8 cellular contexts compared by ENCODE assay signal in genomic region chr9:128098017-128098935, GRCh38. TPM values are rescaled to one million over a fixed set of nuclear protein-coding genes. Genes with fewer than 3 reads are reported as not detected.
DNase-seq lines count a peak whose midpoint lies in the region; ATAC-seq and TF ChIP-seq lines count a peak whose summit lies in the region.

No MANE protein-coding gene starts in this region.

- H3K9me2 ChIP-seq in HCT116 (ENCODE audit: insufficient read depth): no peaks in the 10 kb centered on the region

- no peak for TF ChIP-seq RAD21 in HCT116 (IDR thresholded peaks at IDR 0.05; ENCODE audit: low read depth)

- DNase-seq in HCT116 (ENCODE audit: low read depth, low spot score): peak; percentile 92
- peak; percentile 71 to 88 for DNase-seq in NCI-H526 (lab: John Stamatoyannopoulos, UW)
- peak; percentile 33 to 43 for DNase-seq in activated CD8-positive, alpha-beta memory T cell treated with anti-CD3 and anti-CD28 coated beads for 4 hours (ENCODE audit: low read depth in 2 of 2)
- DNase-seq in effector memory CD8-positive, alpha-beta T cell: no peak
- DNase-seq in lung (ENCODE audit: low spot score): peak; percentile 95
- peak; percentile 36 to 57 for DNase-seq in stimulated activated CD4-positive, alpha-beta T cell treated with anti-CD3 and anti-CD28 coated beads, Interleukin-4, amount 100 ng/mL, for 48 hours (ENCODE audit: low read depth in 2 of 2)
- DNase-seq in GM13976 (ENCODE audit: low spot score): no peak

- peak overlapping the region; percentile 57 to 60 for H3K27ac Mint-ChIP-seq in effector memory CD8-positive, alpha-beta T cell

- intact Hi-C loops in HCT116 (cut with micrococcal nuclease): no loop called here

- H3K4me1 ChIP-seq in HCT116 (ENCODE audit: control insufficient read depth in 1 of 2, insufficient read depth in 2 of 2, low read length in 2 of 2) (peaks cover 32 to 56% of the 10 kb centered on the region in 2 experiments), lung (ENCODE audit: control insufficient read depth in 2 of 2, insufficient read depth in 2 of 2, low read length in 2 of 2) (peaks cover 26 to 28% of the 10 kb centered on the region in 2 donors)

- TF ChIP-seq CTCF in HCT116 (IDR thresholded peaks at IDR 0.05 in 2 of 3, conservative IDR thresholded peaks at IDR 0.05 in 1 of 3; ENCODE audit: borderline replicate concordance in 1 of 3, insufficient read depth in 1 of 3, low read depth in 2 of 3, low read length in 2 of 3): no peak
- no peak for TF ChIP-seq CTCF in lung (IDR thresholded peaks at IDR 0.05; ENCODE audit: control extremely low read depth, extremely low read depth)
- no peak for TF ChIP-seq CTCF in GM13976 (IDR thresholded peaks at IDR 0.05; ENCODE audit: borderline replicate concordance, control extremely low read depth, extremely low read depth, insufficient read depth, missing control alignments)

- no peaks in the 10 kb centered on the region for H3K9me3 Mint-ChIP-seq in effector memory CD8-positive, alpha-beta T cell

- POLR2A ChIA-PET in HCT116 (lab: Charles Lee): interaction anchor here (0.7 to 1.7 kb wide), 5 partner anchors 10 to 156 kb away, joined by 3 to 6 read pairs (median 3); no protein-coding TSS in a partner anchor

- H3K27ac ChIP-seq in HCT116 (ENCODE audit: low read depth, low read length): peak overlapping the region; percentile 57
- peak overlapping the region; percentile 95 to 98 for H3K27ac ChIP-seq in lung (ENCODE audit: low read depth in 1 of 2, low read length in 1 of 2)

- RAD21 ChIA-PET in HCT116 (lab: Charles Lee; ENCODE audit: low non-redundant PET in 1 of 2, low total read pairs in 2 of 2, uncharacterized antibody in 2 of 2, unreplicated experiment in 2 of 2): interaction anchor here in 1 of 2 experiments (0.7 to 1.3 kb wide), 3 partner anchors 20 to 46 kb away, joined by 3 to 4 read pairs (median 3); no protein-coding TSS in a partner anchor

- no peak overlapping the region for H2AFZ ChIP-seq in HCT116 (ENCODE audit: low read depth, low read length, poor library complexity, severe bottlenecking)

- 12 to 28% methylated on average over 28 of the region's 28 CpGs for WGBS in lung, 2 donors

- no peaks in the 10 kb centered on the region; the same call in 1 of the 2 replicates for H4K20me1 ChIP-seq in HCT116 (ENCODE audit: insufficient read depth)

- peaks cover 64% of the 10 kb centered on the region for H3K79me2 ChIP-seq in HCT116 (ENCODE audit: insufficient read depth, low read length)

- BruUV-seq in HCT116 (replicated peaks; lab: Mats Ljungman, UMichigan): TSS peak; percentile 77

- TF ChIP-seq POLR2A in HCT116 (IDR thresholded peaks at IDR 0.05; ENCODE audit: borderline replicate concordance, extremely low read depth, insufficient read depth, insufficient read length): no peak

- H3K4me2 ChIP-seq in HCT116 (ENCODE audit: low read length): peak overlapping the region; percentile 90

- ATAC-seq in HCT116 (peak; percentile 90), lung (ENCODE audit: insufficient read depth, low FRiP score) (peak; percentile 45), GM18868 (IDR thresholded peaks at IDR 0.05; ENCODE audit: unreplicated experiment) (no peak)
- ATAC-seq in effector memory CD8-positive, alpha-beta T cell (replicated peaks): peak; percentile 40

- H3K4me3 Mint-ChIP-seq in effector memory CD8-positive, alpha-beta T cell: no peak overlapping the region

- H3K9me3 ChIP-seq in HCT116 (ENCODE audit: control insufficient read depth in 1 of 2, insufficient read depth in 1 of 2, low read depth in 1 of 2, low read length in 2 of 2): no peaks in the 10 kb centered on the region
- H3K9me3 ChIP-seq in lung (ENCODE audit: control insufficient read depth in 2 of 2, insufficient read depth in 1 of 2, low read length in 1 of 2): no peaks in the 10 kb centered on the region

- in situ Hi-C loops in GM13976 (cut with MboI; ENCODE audit: low sequenced_read_pairs, unreplicated experiment): no loop called here

- peak overlapping the region; percentile 78 for H3K9ac ChIP-seq in HCT116 (ENCODE audit: low read length)

- H3K4me3 ChIP-seq in HCT116 (replicated peaks in 1 of 2; ENCODE audit: low read depth in 1 of 2, low read length in 2 of 2) (peak overlapping the region; percentile 49 to 68), lung (peak overlapping the region; percentile 66)

- H3K27me3 Mint-ChIP-seq in effector memory CD8-positive, alpha-beta T cell: no peaks in the 10 kb centered on the region

- no peaks in the 10 kb centered on the region for H3K27me3 ChIP-seq in HCT116 (ENCODE audit: insufficient read depth, low read length)
- no peaks in the 10 kb centered on the region for H3K27me3 ChIP-seq in lung (ENCODE audit: control insufficient read depth, insufficient read depth)

- peaks cover 35 to 41% of the 10 kb centered on the region in 2 donors for H3K4me1 Mint-ChIP-seq in effector memory CD8-positive, alpha-beta T cell (ENCODE audit: low read depth in 2 of 2)

- H3K36me3 Mint-ChIP-seq in effector memory CD8-positive, alpha-beta T cell (ENCODE audit: insufficient read depth): peaks cover 25% of the 10 kb centered on the region

- H3K36me3 ChIP-seq in HCT116 (ENCODE audit: control insufficient read depth in 1 of 2, insufficient read depth in 2 of 2, low read length in 2 of 2) (peaks cover 5 to 11% of the 10 kb centered on the region in 2 experiments; a peak in 3 of 4 replicates), lung (ENCODE audit: control insufficient read depth in 2 of 2, insufficient read depth in 2 of 2, low read length in 2 of 2) (peaks cover 5 to 26% of the 10 kb centered on the region in 2 donors)

- CTCF ChIA-PET in HCT116 (lab: Charles Lee): interaction anchor here (0.7 to 1.5 kb wide), 3 partner anchors 16 to 26 kb away, joined by 4 to 11 read pairs (median 4); no protein-coding TSS in a partner anchor

TF ChIP-seq in HCT116, 20 proteins besides CTCF, POLR2A, EP300 and RAD21 (continues in another document):
- TF ChIP-seq POLR2AphosphoS5 (IDR thresholded peaks at IDR 0.05; ENCODE audit: low read depth, low read length): peak; percentile 74
- TF ChIP-seq EZH2 (IDR thresholded peaks at IDR 0.05): no peak
- TF ChIP-seq, protein P1, sequence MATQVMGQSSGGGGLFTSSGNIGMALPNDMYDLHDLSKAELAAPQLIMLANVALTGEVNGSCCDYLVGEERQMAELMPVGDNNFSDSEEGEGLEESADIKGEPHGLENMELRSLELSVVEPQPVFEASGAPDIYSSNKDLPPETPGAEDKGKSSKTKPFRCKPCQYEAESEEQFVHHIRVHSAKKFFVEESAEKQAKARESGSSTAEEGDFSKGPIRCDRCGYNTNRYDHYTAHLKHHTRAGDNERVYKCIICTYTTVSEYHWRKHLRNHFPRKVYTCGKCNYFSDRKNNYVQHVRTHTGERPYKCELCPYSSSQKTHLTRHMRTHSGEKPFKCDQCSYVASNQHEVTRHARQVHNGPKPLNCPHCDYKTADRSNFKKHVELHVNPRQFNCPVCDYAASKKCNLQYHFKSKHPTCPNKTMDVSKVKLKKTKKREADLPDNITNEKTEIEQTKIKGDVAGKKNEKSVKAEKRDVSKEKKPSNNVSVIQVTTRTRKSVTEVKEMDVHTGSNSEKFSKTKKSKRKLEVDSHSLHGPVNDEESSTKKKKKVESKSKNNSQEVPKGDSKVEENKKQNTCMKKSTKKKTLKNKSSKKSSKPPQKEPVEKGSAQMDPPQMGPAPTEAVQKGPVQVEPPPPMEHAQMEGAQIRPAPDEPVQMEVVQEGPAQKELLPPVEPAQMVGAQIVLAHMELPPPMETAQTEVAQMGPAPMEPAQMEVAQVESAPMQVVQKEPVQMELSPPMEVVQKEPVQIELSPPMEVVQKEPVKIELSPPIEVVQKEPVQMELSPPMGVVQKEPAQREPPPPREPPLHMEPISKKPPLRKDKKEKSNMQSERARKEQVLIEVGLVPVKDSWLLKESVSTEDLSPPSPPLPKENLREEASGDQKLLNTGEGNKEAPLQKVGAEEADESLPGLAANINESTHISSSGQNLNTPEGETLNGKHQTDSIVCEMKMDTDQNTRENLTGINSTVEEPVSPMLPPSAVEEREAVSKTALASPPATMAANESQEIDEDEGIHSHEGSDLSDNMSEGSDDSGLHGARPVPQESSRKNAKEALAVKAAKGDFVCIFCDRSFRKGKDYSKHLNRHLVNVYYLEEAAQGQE (IDR thresholded peaks at IDR 0.05; ENCODE audit: low read depth): no peak
- TF ChIP-seq ZBTB33 (IDR thresholded peaks at IDR 0.05; ENCODE audit: extremely low read depth, insufficient replicate concordance, low read length): no peak
- TF ChIP-seq EGR1 (IDR thresholded peaks at IDR 0.05; ENCODE audit: low read depth): 0 out of 2 replicates have a peak, but pooled peaks have one; percentile 43
- TF ChIP-seq SP1 (IDR thresholded peaks at IDR 0.05; ENCODE audit: low read depth): 0 out of 2 replicates have a peak, but pooled peaks have one; percentile 34
- TF ChIP-seq SIN3A (IDR thresholded peaks at IDR 0.05; ENCODE audit: low read depth): peak; percentile 59; the same call in 1 of the 2 replicates
- TF ChIP-seq, protein P2, sequence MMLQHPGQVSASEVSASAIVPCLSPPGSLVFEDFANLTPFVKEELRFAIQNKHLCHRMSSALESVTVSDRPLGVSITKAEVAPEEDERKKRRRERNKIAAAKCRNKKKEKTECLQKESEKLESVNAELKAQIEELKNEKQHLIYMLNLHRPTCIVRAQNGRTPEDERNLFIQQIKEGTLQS (IDR thresholded peaks at IDR 0.05): no peak

RNA-seq across cellular contexts. Expression of gene PTGES2, which starts 29.3 kb away (rescaled TPM):
- 148 TPM for total RNA-seq in HCT116 (2021; ENCODE audit: unreplicated experiment)
- polyA plus RNA-seq in HCT116 (2012): 154 and 164 TPM in 2 replicates
- total RNA-seq in lung: 10 to 100 TPM; 42.0 to 66.8 TPM
- 10 to 100 TPM; 49.9 to 59.5 TPM for polyA plus RNA-seq in lung

RNA-seq across cellular contexts. Expression of gene SLC25A25, which starts 30.2 kb away (rescaled TPM):
- total RNA-seq in HCT116 (2021; ENCODE audit: unreplicated experiment) (15.3 TPM), lung (10 to 100 TPM; 21.2 to 32.6 TPM)
- polyA plus RNA-seq in HCT116 (2012): 18.8 and 20.5 TPM in 2 replicates
- polyA plus RNA-seq in lung: 10 to 100 TPM; 10.5 to 27.9 TPM

RNA-seq across cellular contexts. Expression of gene NAIF1, which starts 31.2 kb away (rescaled TPM):
- total RNA-seq in HCT116 (2021; ENCODE audit: unreplicated experiment): 11.0 TPM
- 13.3 and 16.7 TPM in 2 replicates for polyA plus RNA-seq in HCT116 (2012)
- 1 to 10 TPM; 7.2 to 9.4 TPM for total RNA-seq in lung
- 1 to 10 TPM; 8.2 to 9.4 TPM for polyA plus RNA-seq in lung

RNA-seq across cellular contexts. Expression of gene LCN2, which starts 51.0 kb away (rescaled TPM):
- total RNA-seq in HCT116 (2021; ENCODE audit: unreplicated experiment) (9.2 TPM), lung (100 to 1,000 TPM; 114 to 281 TPM)
- 99.1 and 318 TPM in 2 replicates for polyA plus RNA-seq in HCT116 (2012)
- 100 to 1,000 TPM; 309 to 842 TPM for polyA plus RNA-seq in lung

Comparison
In these comparisons a context has a peak if more than half of its experiments do, and no peak if none do; other contexts are left out.
1. DNase-seq: peak in HCT116 (single experiment), NCI-H526 (2 of 2), activated CD8-positive, alpha-beta memory T cell treated with anti-CD3 and anti-CD28 coated beads for 4 hours (2 of 2), lung (single experiment) and stimulated activated CD4-positive, alpha-beta T cell treated with anti-CD3 and anti-CD28 coated beads, Interleukin-4, amount 100 ng/mL, for 48 hours (2 of 2); none in effector memory CD8-positive, alpha-beta T cell (0 of 3) and GM13976 (single experiment).